ENCODE assay signal across 1 cellular context in the genomic region with DNA sequence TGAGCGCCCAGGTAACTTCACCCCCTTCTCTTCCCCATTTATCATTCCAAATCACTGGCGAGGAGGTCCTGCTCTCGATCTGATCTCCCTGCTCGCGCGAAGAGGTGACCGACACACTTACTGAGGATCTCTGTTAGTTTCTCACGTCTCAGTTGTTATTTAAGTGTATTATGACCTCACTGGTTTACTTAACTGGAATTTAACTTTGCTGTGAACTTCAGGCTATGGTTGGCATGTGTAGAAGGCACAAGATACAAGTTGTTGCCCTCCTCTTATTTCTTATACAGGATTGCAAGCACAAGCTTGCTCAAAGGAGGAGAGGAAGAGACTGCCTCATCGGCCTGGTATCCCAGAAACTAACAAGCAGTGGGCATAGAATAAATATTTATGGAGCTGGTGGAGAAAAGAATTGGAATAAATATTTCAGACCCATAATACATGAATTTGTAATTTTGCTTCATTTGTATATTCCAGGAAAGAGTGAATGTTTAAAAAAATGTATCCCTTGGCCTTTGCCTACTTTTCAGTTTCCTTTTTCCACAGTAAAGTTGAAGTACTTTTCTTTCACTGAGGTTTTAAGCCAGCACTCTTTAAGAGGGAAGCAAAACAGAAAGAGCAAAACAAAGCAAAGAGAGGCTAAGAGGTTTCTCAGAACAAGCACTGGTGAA.
TF ChIP-seq lines count a peak whose summit lies in the region.

No MANE protein-coding gene starts in this region.

TF ChIP-seq in IMR-90, 13 proteins besides CTCF, POLR2A, EP300 and RAD21 (continued from another document):
- TF ChIP-seq, protein P1, sequence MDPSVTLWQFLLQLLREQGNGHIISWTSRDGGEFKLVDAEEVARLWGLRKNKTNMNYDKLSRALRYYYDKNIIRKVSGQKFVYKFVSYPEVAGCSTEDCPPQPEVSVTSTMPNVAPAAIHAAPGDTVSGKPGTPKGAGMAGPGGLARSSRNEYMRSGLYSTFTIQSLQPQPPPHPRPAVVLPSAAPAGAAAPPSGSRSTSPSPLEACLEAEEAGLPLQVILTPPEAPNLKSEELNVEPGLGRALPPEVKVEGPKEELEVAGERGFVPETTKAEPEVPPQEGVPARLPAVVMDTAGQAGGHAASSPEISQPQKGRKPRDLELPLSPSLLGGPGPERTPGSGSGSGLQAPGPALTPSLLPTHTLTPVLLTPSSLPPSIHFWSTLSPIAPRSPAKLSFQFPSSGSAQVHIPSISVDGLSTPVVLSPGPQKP (IDR thresholded peaks at IDR 0.05; ENCODE audit: borderline replicate concordance, low read depth, low read length): no peak
- TF ChIP-seq RFX5 (IDR thresholded peaks at IDR 0.05; ENCODE audit: low read depth, low read length) (no peak), BHLHE40 (IDR thresholded peaks at IDR 0.05; ENCODE audit: low read depth, low read length) (no peak), MXI1 (IDR thresholded peaks at IDR 0.05; ENCODE audit: borderline replicate concordance, low read depth, low read length) (no peak), CHD1 (IDR thresholded peaks at IDR 0.05; ENCODE audit: low read depth, low read length) (no peak), FOS (IDR thresholded peaks at IDR 0.05; ENCODE audit: low read depth, low read length) (no peak)
